In the genomic region with DNA sequence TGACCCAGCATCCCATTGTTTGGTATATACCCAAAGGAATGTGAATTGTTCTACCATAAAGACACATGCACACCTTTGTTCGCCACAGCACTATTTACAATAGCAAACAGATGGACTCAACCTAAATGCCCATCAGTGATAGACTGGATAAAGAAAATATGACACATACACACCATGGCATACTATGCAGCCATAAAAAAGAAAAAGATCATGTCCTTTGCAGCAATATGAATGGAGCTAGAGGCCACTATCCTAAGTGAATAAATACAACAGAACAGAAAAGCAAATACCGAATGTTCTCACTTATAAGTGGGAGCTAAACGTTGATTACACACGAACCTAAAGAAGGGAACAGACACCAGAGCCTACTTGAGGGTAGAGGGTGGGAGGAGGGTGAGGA, we compare ENCODE assay signal across 32 cellular contexts. TPM values are rescaled to one million over a fixed set of nuclear protein-coding genes. Genes with fewer than 3 reads are reported as not detected.
DNase-seq lines count a peak whose midpoint lies in the region; ATAC-seq, FAIRE-seq and TF ChIP-seq lines count a peak whose summit lies in the region.
"Had no signal": no experiment of that assay in that cellular context is flagged by ENCODE, and none has a peak within 500 bp of the region (broad histone marks: within the 10 kb centered on the region; RNA-seq: fewer than 3 reads in every experiment).

No MANE protein-coding gene starts in this region.

- H3K36me3 ChIP-seq in HEK293 (ENCODE audit: control insufficient read depth in 2 of 2, insufficient read depth in 1 of 2, low read length in 2 of 2) = no peaks in the 10 kb centered on the region
- no peaks in the 10 kb centered on the region for H3K36me3 ChIP-seq in K562 (ENCODE audit: control insufficient read depth, insufficient read depth, low read length)
- no peaks in the 10 kb centered on the region for H3K36me3 ChIP-seq in GM23248 (ENCODE audit: low read depth)
- H3K36me3 ChIP-seq: BE2C; BLaER1; BLaER1 treated with 17β-estradiol and CSF1 and Interleukin-3, amounts not matched to agents 10 nM and 100 nM had no signal

- BruUV-seq in K562 (replicated peaks; lab: Mats Ljungman, UMichigan) = no TSS peak

- H4K20me1 ChIP-seq in K562 (replicated peaks; ENCODE audit: control insufficient read depth, insufficient read depth, low read length) = no peaks in the 10 kb centered on the region
- no peaks in the 10 kb centered on the region for H4K20me1 ChIP-seq in GM23248 (ENCODE audit: insufficient read depth)
- H4K20me1 ChIP-seq: BLaER1; BLaER1 treated with 17β-estradiol and CSF1 and Interleukin-3, amounts not matched to agents 10 nM and 100 nM had no signal

- CTCF ChIA-PET in A549 (lab: Yijun Ruan, JAX) (no interaction called here), HEK293 (lab: Yijun Ruan, JAX) (no interaction called here), K562 (lab: Yijun Ruan, JAX; ENCODE audit: low intra/inter-chr PET ratio) (no interaction called here)

- H3F3A ChIP-seq in GM23248 (ENCODE audit: insufficient read depth) = peaks cover 9% of the 10 kb centered on the region; the same call in 1 of the 2 replicates

- intact Hi-C loops in K562 (cut with micrococcal nuclease) = no loop called here

- H3K4me3 ChIP-seq in A549 (no peak overlapping the region), HEK293 (ENCODE audit: low read depth, low read length) (no peak overlapping the region), K562 (no peak overlapping the region), coronary artery (no peak overlapping the region), GM23248 (no peak overlapping the region)
- H3K4me3 ChIP-seq: BLaER1; BLaER1 treated with 17β-estradiol and CSF1 and Interleukin-3, amounts not matched to agents 10 nM and 100 nM had no signal

- H3K27me3 ChIP-seq in K562 (ENCODE audit: control insufficient read depth in 2 of 2, insufficient read depth in 2 of 2, low read length in 2 of 2) (no peaks in the 10 kb centered on the region), GM23248 (replicated peaks; ENCODE audit: insufficient read depth) (no peaks in the 10 kb centered on the region)
- H3K27me3 ChIP-seq: BLaER1; BLaER1 treated with 17β-estradiol and CSF1 and Interleukin-3, amounts not matched to agents 10 nM and 100 nM had no signal

- TF ChIP-seq CTCF in A549 (IDR thresholded peaks at IDR 0.05) (no peak), HEK293 (tag by site-specific recombination; IDR thresholded peaks at IDR 0.05) (no peak), K562 (IDR thresholded peaks at IDR 0.05 in 2 of 3, conservative IDR thresholded peaks at IDR 0.05 in 1 of 3; ENCODE audit: insufficient read depth in 2 of 3, low read depth in 1 of 3, low read length in 3 of 3) (no peak), coronary artery (IDR thresholded peaks at IDR 0.05) (no peak)

- ATAC-seq in A549 = no peak
- no peak for ATAC-seq in K562
- ATAC-seq in GM19452 (IDR thresholded peaks at IDR 0.05; ENCODE audit: unreplicated experiment) = no peak
- ATAC-seq: CD8-positive, alpha-beta T cell had no signal

- FAIRE-seq in A549 (lab: Jason Lieb, UNC) (peak; percentile 80), K562 (lab: Jason Lieb, UNC) (no peak)
- FAIRE-seq: A204.1, D721Med had no signal

- no peak for TF ChIP-seq RAD21 in A549 (conservative IDR thresholded peaks at IDR 0.05 in 1 of 2, IDR thresholded peaks at IDR 0.05 in 1 of 2)
- TF ChIP-seq RAD21 in K562 (CRISPR knock-in tag; conservative IDR thresholded peaks at IDR 0.05 in 1 of 2, IDR thresholded peaks at IDR 0.05 in 1 of 2) = no peak

- in situ Hi-C loops in K562 (cut with MboI) (no loop called here), GM23248 (cut with MboI) (no loop called here)

- H3K9me1 ChIP-seq in K562 (ENCODE audit: control insufficient read depth, insufficient read depth, low read length) = no peaks in the 10 kb centered on the region

- POLR2A ChIA-PET in A549 (lab: Yijun Ruan, JAX) (no interaction called here), HEK293 (lab: Yijun Ruan, JAX) (interaction anchor here (0.7 kb wide), 1 partner anchor 394 kb away, joined by 5 read pairs; no protein-coding TSS in a partner anchor), K562 (lab: Yijun Ruan, JAX) (no interaction called here)

- DNase-seq in A549 (ENCODE audit: low read depth in 1 of 2, low spot score in 1 of 2) (no peak), K562 (ENCODE audit: extremely low read depth in 1 of 4, low spot score in 3 of 4) (no peak), coronary artery (ENCODE audit: low spot score) (no peak), GM23248 (no peak)
- DNase-seq: 8988T; ACHN; AML-193; BE2C; C1 segment of cervical spinal cord; Caco-2; Calu3; CD4-positive, alpha-beta memory T cell; CD4-positive, alpha-beta T cell; CD4-positive, CD25-positive, alpha-beta regulatory T cell; CD8-positive, alpha-beta memory T cell; CD8-positive, alpha-beta T cell; COR-L47; DMS 273 treated with DMSO at 0.1 percent for 48 hours; DMS153; DMS53; DMS79; DMS79 treated with DMSO at 0.1 percent for 48 hours; DND-41; EL had no signal

- no peaks in the 10 kb centered on the region for H3K9me2 ChIP-seq in GM23248 (ENCODE audit: insufficient read depth)

- no peaks in the 10 kb centered on the region for H3K9me3 ChIP-seq in A549
- no peaks in the 10 kb centered on the region for H3K9me3 ChIP-seq in HEK293 (ENCODE audit: control insufficient read depth, insufficient read depth, low read depth, low read length)
- no peaks in the 10 kb centered on the region for H3K9me3 ChIP-seq in K562 (replicated peaks; ENCODE audit: control insufficient read depth, insufficient read depth, low read depth, low read length)
- H3K9me3 ChIP-seq in GM23248 (ENCODE audit: low read depth) = no peaks in the 10 kb centered on the region
- H3K9me3 ChIP-seq: BE2C, BLaER1 had no signal

- H3K9ac ChIP-seq in K562 (ENCODE audit: insufficient read depth in 1 of 2, low read depth in 2 of 2, low read length in 2 of 2) (no peak overlapping the region), GM23248 (no peak overlapping the region)
- H3K9ac ChIP-seq: BLaER1; BLaER1 treated with 17β-estradiol and CSF1 and Interleukin-3, amounts not matched to agents 10 nM and 100 nM had no signal

- H3K4me2 ChIP-seq in A549 = no peak overlapping the region
- no peak overlapping the region for H3K4me2 ChIP-seq in K562 (ENCODE audit: insufficient read depth, low read length)
- no peak overlapping the region for H3K4me2 ChIP-seq in GM23248 (ENCODE audit: unreplicated experiment)
- H3K4me2 ChIP-seq: BLaER1; BLaER1 treated with 17β-estradiol and CSF1 and Interleukin-3, amounts not matched to agents 10 nM and 100 nM had no signal

- H3K79me2 ChIP-seq in K562 (ENCODE audit: control insufficient read depth, insufficient read depth, low read length) = no peaks in the 10 kb centered on the region
- no peaks in the 10 kb centered on the region for H3K79me2 ChIP-seq in GM23248 (ENCODE audit: insufficient read depth)

- WGBS in A549 (ENCODE audit: missing lambda C conversion rate) = 42% methylated on average over 4 of the region's 4 CpGs
- WGBS in K562 (ENCODE audit: insufficient coverage, low coverage, missing lambda C conversion rate) = 7% methylated on average over 4 of the region's 4 CpGs
- 88 to 92% methylated on average over 4 of the region's 4 CpGs for WGBS in GM23248 (ENCODE audit: low coverage in 1 of 2, low lambda C conversion rate in 2 of 2, missing lambda C conversion rate in 2 of 2), 2 experiments

- H2AFZ ChIP-seq in K562 (ENCODE audit: low read depth, low read length) (no peak overlapping the region), GM23248 (no peak overlapping the region)

- no peak overlapping the region for H3K27ac ChIP-seq in A549
- no peak overlapping the region for H3K27ac ChIP-seq in HEK293 (ENCODE audit: extremely low read depth, low read depth, low read length)
- no peak overlapping the region for H3K27ac ChIP-seq in K562 (ENCODE audit: extremely low read depth, low read depth, low read length)
- H3K27ac ChIP-seq in coronary artery = no peak overlapping the region
- no peak overlapping the region for H3K27ac ChIP-seq in GM23248
- H3K27ac ChIP-seq: 22Rv1; BLaER1; BLaER1 treated with 17β-estradiol and CSF1 and Interleukin-3, amounts not matched to agents 10 nM and 100 nM; C4-2B had no signal

- TF ChIP-seq POLR2A in A549 (IDR thresholded peaks at IDR 0.05; ENCODE audit: low read length) = no peak
- no peak for TF ChIP-seq POLR2A in K562 (conservative IDR thresholded peaks at IDR 0.05)

- no peak for TF ChIP-seq EP300 in A549 (IDR thresholded peaks at IDR 0.05)
- TF ChIP-seq EP300 in K562 (IDR thresholded peaks at IDR 0.05; ENCODE audit: low read length) = no peak

- H3K4me1 ChIP-seq in A549 = peaks cover 7% of the 10 kb centered on the region; the same call in 2 of the 3 replicates
- H3K4me1 ChIP-seq in HEK293 (ENCODE audit: control insufficient read depth, insufficient read depth, low read length) = no peaks in the 10 kb centered on the region
- no peaks in the 10 kb centered on the region; a peak in 1 of 5 replicates for H3K4me1 ChIP-seq in K562 (replicated peaks in 1 of 2; ENCODE audit: control insufficient read depth in 2 of 2, insufficient read depth in 2 of 2, low read length in 2 of 2)
- H3K4me1 ChIP-seq in GM23248 (ENCODE audit: insufficient read depth) = no peaks in the 10 kb centered on the region
- H3K4me1 ChIP-seq: BE2C; BLaER1; BLaER1 treated with 17β-estradiol and CSF1 and Interleukin-3, amounts not matched to agents 10 nM and 100 nM; Caco-2 had no signal

RNA-seq across cellular contexts. Expression of a gene that starts 11.4 kb away (rescaled TPM):
- polyA plus RNA-seq in A549 (2011; rRNA removed) (11.3 and 11.5 TPM in 2 replicates), A549 (2017; fragmentation: RNase III; extraction: RNeasy Plus Mini Kit Qiagen cat#74134 plus additional on column Dnase treatment) (1.8 to 1.9 TPM (median 1.8 TPM) in 3 replicates), K562 (2011; rRNA removed) (4.9 and 6.9 TPM in 2 replicates), K562 (2014; fragmentation: Illumina TruSeq; extraction: Trizol) (2.9 and 3.1 TPM in 2 replicates), K562 (2014; fragmentation: Nextera tagmentation; extraction: Ambion mirVana) (1 to 10 TPM; 1.4 to 1.7 TPM), K562 (2014; rRNA removed) (2.1 and 3.1 TPM in 2 replicates), GM23248 (2016; fragmentation: Nextera tagmentation; extraction: Ambion mirVana) (3.5 and 3.8 TPM in 2 replicates)
- polyA plus RNA-seq in A549 (2012; cell fraction: cytosol; rRNA removed) = 2.0 and 2.3 TPM in 2 replicates
- 0.91 and 1.1 TPM in 2 replicates for polyA plus RNA-seq in A549 (2012; cell fraction: nucleus; rRNA removed)
- 17.0 and 18.6 TPM in 2 replicates for polyA minus RNA-seq in A549 (2011; rRNA and poly(A)+ RNA removed)
- 2.4 and 8.4 TPM in 2 replicates for total RNA-seq in K562 (2011; cell fraction: chromatin; rRNA removed; ENCODE audit: low replicate concordance)
- 1.5 and 2.6 TPM in 2 replicates for total RNA-seq in K562 (2011; cell fraction: nucleolus; rRNA removed)
- 2.9 and 5.5 TPM in 2 replicates for total RNA-seq in K562 (2011; cell fraction: nucleoplasm; rRNA removed)
- total RNA-seq in K562 (2014; rRNA removed) (2.3 and 2.4 TPM in 2 replicates), K562 (2014; rRNA removed; fragmentation: Illumina TruSeq; extraction: Trizol) (3.1 and 3.7 TPM in 2 replicates), K562 (2015; rRNA removed; fragmentation: Illumina TruSeq; extraction: Trizol) (4.4 and 4.7 TPM in 2 replicates), K562 (2021) (3.9 and 4.4 TPM in 2 replicates)
- polyA plus RNA-seq in K562 (2011; cell fraction: cytosol; rRNA removed) = 3.2 and 4.0 TPM in 2 replicates
- polyA plus RNA-seq in K562 (2011; cell fraction: nucleus; rRNA removed) = 2.8 and 2.9 TPM in 2 replicates
- polyA plus RNA-seq in K562 (2012) = 1.4 and 1.6 TPM in 2 replicates
- polyA minus RNA-seq in K562 (2011; rRNA and poly(A)+ RNA removed) = 14.1 and 15.5 TPM in 2 replicates
- 4.2 and 5.3 TPM in 2 replicates for polyA minus RNA-seq in K562 (2011; cell fraction: cytosol; rRNA and poly(A)+ RNA removed)
- 2.8 and 4.8 TPM in 2 replicates for polyA minus RNA-seq in K562 (2011; cell fraction: nucleus; rRNA and poly(A)+ RNA removed)
- total RNA-seq in GM23248 (2014; rRNA removed; shearing (Covaris generic)) = 8.1 and 9.2 TPM in 2 replicates

RNA-seq across cellular contexts. Expression of a gene that starts 38.2 kb away (rescaled TPM):
- polyA plus RNA-seq in A549 (2011; rRNA removed) = 107 and 141 TPM in 2 replicates
- polyA plus RNA-seq in A549 (2012; cell fraction: cytosol; rRNA removed) = 147 and 167 TPM in 2 replicates
- 90.9 and 95.9 TPM in 2 replicates for polyA plus RNA-seq in A549 (2012; cell fraction: nucleus; rRNA removed)
- 168 to 180 TPM (median 169 TPM) in 3 replicates for polyA plus RNA-seq in A549 (2017; fragmentation: RNase III; extraction: RNeasy Plus Mini Kit Qiagen cat#74134 plus additional on column Dnase treatment)
- 28.7 and 34.5 TPM in 2 replicates for polyA minus RNA-seq in A549 (2011; rRNA and poly(A)+ RNA removed)
- total RNA-seq in K562 (2011; cell fraction: chromatin; rRNA removed; ENCODE audit: low replicate concordance) = 8.5 and 23.5 TPM in 2 replicates
- total RNA-seq in K562 (2011; cell fraction: nucleolus; rRNA removed) = 3.6 and 4.8 TPM in 2 replicates
- 9.6 and 23.1 TPM in 2 replicates for total RNA-seq in K562 (2011; cell fraction: nucleoplasm; rRNA removed)
- 301 and 342 TPM in 2 replicates for total RNA-seq in K562 (2014; rRNA removed)
- total RNA-seq in K562 (2014; rRNA removed; fragmentation: Illumina TruSeq; extraction: Trizol) = 112 and 137 TPM in 2 replicates
- 97.2 and 99.8 TPM in 2 replicates for total RNA-seq in K562 (2015; rRNA removed; fragmentation: Illumina TruSeq; extraction: Trizol)
- total RNA-seq in K562 (2021) = 144 and 147 TPM in 2 replicates
- polyA plus RNA-seq in K562 (2011; rRNA removed) = 60.4 and 81.8 TPM in 2 replicates
- polyA plus RNA-seq in K562 (2011; cell fraction: cytosol; rRNA removed) = 31.6 and 68.5 TPM in 2 replicates
- polyA plus RNA-seq in K562 (2011; cell fraction: nucleus; rRNA removed) = 17.3 and 23.6 TPM in 2 replicates
- polyA plus RNA-seq in K562 (2012) = 69.4 and 132 TPM in 2 replicates
- 142 and 144 TPM in 2 replicates for polyA plus RNA-seq in K562 (2014; fragmentation: Illumina TruSeq; extraction: Trizol)
- polyA plus RNA-seq in K562 (2014; fragmentation: Nextera tagmentation; extraction: Ambion mirVana) = 10 to 100 TPM; 40.0 to 58.6 TPM
- polyA plus RNA-seq in K562 (2014; rRNA removed) = 112 and 120 TPM in 2 replicates
- polyA minus RNA-seq in K562 (2011; rRNA and poly(A)+ RNA removed) = 92.5 and 112 TPM in 2 replicates
- 39.0 and 60.6 TPM in 2 replicates for polyA minus RNA-seq in K562 (2011; cell fraction: cytosol; rRNA and poly(A)+ RNA removed)
- polyA minus RNA-seq in K562 (2011; cell fraction: nucleus; rRNA and poly(A)+ RNA removed) = 15.3 and 15.8 TPM in 2 replicates
- total RNA-seq in GM23248 (2014; rRNA removed; shearing (Covaris generic)) = 142 and 160 TPM in 2 replicates
- 147 and 154 TPM in 2 replicates for polyA plus RNA-seq in GM23248 (2016; fragmentation: Nextera tagmentation; extraction: Ambion mirVana)

RNA-seq across cellular contexts. Expression of a gene that starts 39.0 kb away (rescaled TPM):
- polyA plus RNA-seq in A549 (2011; rRNA removed) (37.5 and 39.8 TPM in 2 replicates), A549 (2017; fragmentation: RNase III; extraction: RNeasy Plus Mini Kit Qiagen cat#74134 plus additional on column Dnase treatment) (22.6 to 23.4 TPM (median 23.2 TPM) in 3 replicates), K562 (2011; rRNA removed) (38.4 and 55.4 TPM in 2 replicates), K562 (2014; fragmentation: Illumina TruSeq; extraction: Trizol) (30.6 and 35.3 TPM in 2 replicates), K562 (2014; fragmentation: Nextera tagmentation; extraction: Ambion mirVana) (10 to 100 TPM; 29.7 to 39.9 TPM), K562 (2014; rRNA removed) (23.6 and 28.2 TPM in 2 replicates), GM23248 (2016; fragmentation: Nextera tagmentation; extraction: Ambion mirVana) (47.8 and 47.9 TPM in 2 replicates)
- polyA plus RNA-seq in A549 (2012; cell fraction: cytosol; rRNA removed) = 6.6 and 7.6 TPM in 2 replicates
- polyA plus RNA-seq in A549 (2012; cell fraction: nucleus; rRNA removed) = 4.4 and 6.1 TPM in 2 replicates
- 35.1 and 38.1 TPM in 2 replicates for polyA minus RNA-seq in A549 (2011; rRNA and poly(A)+ RNA removed)
- 12.3 and 25.3 TPM in 2 replicates for total RNA-seq in K562 (2011; cell fraction: chromatin; rRNA removed; ENCODE audit: low replicate concordance)
- total RNA-seq in K562 (2011; cell fraction: nucleolus; rRNA removed) = 6.3 and 7.0 TPM in 2 replicates
- 14.1 and 21.8 TPM in 2 replicates for total RNA-seq in K562 (2011; cell fraction: nucleoplasm; rRNA removed)
- total RNA-seq in K562 (2014; rRNA removed) (29.7 and 33.3 TPM in 2 replicates), K562 (2014; rRNA removed; fragmentation: Illumina TruSeq; extraction: Trizol) (54.9 and 59.5 TPM in 2 replicates), K562 (2015; rRNA removed; fragmentation: Illumina TruSeq; extraction: Trizol) (41.7 and 44.8 TPM in 2 replicates), K562 (2021) (57.1 and 60.7 TPM in 2 replicates)
- polyA plus RNA-seq in K562 (2011; cell fraction: cytosol; rRNA removed) = 11.2 and 19.0 TPM in 2 replicates
- 6.4 and 10.0 TPM in 2 replicates for polyA plus RNA-seq in K562 (2011; cell fraction: nucleus; rRNA removed)
- 13.1 and 19.0 TPM in 2 replicates for polyA plus RNA-seq in K562 (2012)
- 107 and 113 TPM in 2 replicates for polyA minus RNA-seq in K562 (2011; rRNA and poly(A)+ RNA removed)
- polyA minus RNA-seq in K562 (2011; cell fraction: cytosol; rRNA and poly(A)+ RNA removed) = 24.8 and 36.2 TPM in 2 replicates
- 4.8 and 10.3 TPM in 2 replicates for polyA minus RNA-seq in K562 (2011; cell fraction: nucleus; rRNA and poly(A)+ RNA removed)
- 51.1 and 53.2 TPM in 2 replicates for total RNA-seq in GM23248 (2014; rRNA removed; shearing (Covaris generic))
